ENCODE assay signal across 17 cellular contexts in the genomic region with DNA sequence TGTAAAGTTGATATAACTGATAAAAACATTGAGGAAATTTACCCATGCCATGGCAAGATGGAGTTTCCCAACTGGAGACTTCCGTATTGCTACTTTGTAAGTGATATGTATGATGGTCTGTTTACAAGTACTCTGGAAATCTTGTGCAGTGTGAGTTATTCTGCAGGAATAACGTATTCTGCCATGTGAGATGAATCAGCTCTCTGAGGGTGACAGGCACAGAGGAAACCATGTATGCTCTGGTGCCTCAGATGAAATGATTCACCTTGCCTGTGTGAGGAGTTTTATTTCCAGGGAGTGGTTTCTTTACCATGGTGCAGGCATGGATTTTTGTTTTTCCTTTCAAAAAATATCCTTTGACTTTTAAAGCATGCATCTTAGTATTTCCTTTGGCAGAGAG. TPM values are rescaled to one million over a fixed set of nuclear protein-coding genes. Genes with fewer than 3 reads are reported as not detected.
DNase-seq lines count a peak whose midpoint lies in the region; ATAC-seq and TF ChIP-seq lines count a peak whose summit lies in the region.
"Had no signal": no experiment of that assay in that cellular context is flagged by ENCODE, and none has a peak within 500 bp of the region (broad histone marks: within the 10 kb centered on the region; RNA-seq: fewer than 3 reads in every experiment).

No MANE protein-coding gene starts in this region.

- TF ChIP-seq CTCF in IMR-90 (conservative IDR thresholded peaks at IDR 0.05; ENCODE audit: low read depth, low read length), result no peak
- TF ChIP-seq CTCF in brain microvascular endothelial cell (IDR thresholded peaks at IDR 0.05; ENCODE audit: low read depth, low read length, missing control alignments), result no peak

- no peak overlapping the region for H3K9ac ChIP-seq in IMR-90 (ENCODE audit: low read depth, low read length)

- H3K79me1 ChIP-seq in IMR-90 (ENCODE audit: low read depth in 1 of 2, low read length in 2 of 2), result no peaks in the 10 kb centered on the region

- H3K27ac ChIP-seq in IMR-90 (ENCODE audit: insufficient read depth, low read length), result no peak overlapping the region
- no peak overlapping the region for H3K27ac ChIP-seq in brain microvascular endothelial cell

- peak; percentile 85 for ATAC-seq in IMR-90 (ENCODE audit: low read depth)

- 40% methylated on average over 1 of the region's 2 CpGs; no CpG with 5 or more reads in 1 of the 2 experiments for WGBS in IMR-90 (ENCODE audit: extremely low coverage in 2 of 2, insufficient read length in 1 of 2), 2 experiments

- H3K27ac Mint-ChIP-seq in activated CD4-positive, alpha-beta memory T cell treated with anti-CD3 and anti-CD28 coated beads, Interleukin-2, amount 10 ng/mL, durations not matched to agents 7 days and 5 days, result no peak overlapping the region
- H3K27ac Mint-ChIP-seq in T-helper 2 cell treated with Interferon-gamma antibody and Interleukin-4, amounts not matched to agents 5 μg/mL and 100 μg/mL, for 36 hours, result no peak overlapping the region
- H3K27ac Mint-ChIP-seq: activated naive CD8-positive, alpha-beta T cell treated with anti-CD3 and anti-CD28 coated beads, Interleukin-2, amount 10 ng/mL, durations not matched to agents 7 days and 5 days; activated T-cell treated with anti-CD3 and anti-CD28 coated beads, Interleukin-2, amount 50 U/mL, for 24 hours; nephron had no signal

- H3K4me1 Mint-ChIP-seq in activated CD4-positive, alpha-beta memory T cell treated with anti-CD3 and anti-CD28 coated beads, Interleukin-2, amount 10 ng/mL, durations not matched to agents 7 days and 5 days, result no peaks in the 10 kb centered on the region
- no peaks in the 10 kb centered on the region for H3K4me1 Mint-ChIP-seq in T-helper 2 cell treated with Interferon-gamma antibody and Interleukin-4, amounts not matched to agents 5 μg/mL and 100 μg/mL, for 36 hours (ENCODE audit: low read depth)
- H3K4me1 Mint-ChIP-seq: activated naive CD8-positive, alpha-beta T cell treated with anti-CD3 and anti-CD28 coated beads, Interleukin-2, amount 10 ng/mL, durations not matched to agents 7 days and 5 days; nephron had no signal

- no peak overlapping the region for H4K5ac ChIP-seq in IMR-90 (ENCODE audit: low read depth, low read length)

- H3K9me3 Mint-ChIP-seq in activated CD4-positive, alpha-beta memory T cell treated with anti-CD3 and anti-CD28 coated beads, Interleukin-2, amount 10 ng/mL, durations not matched to agents 7 days and 5 days, result no peaks in the 10 kb centered on the region
- no peaks in the 10 kb centered on the region for H3K9me3 Mint-ChIP-seq in T-helper 2 cell treated with Interferon-gamma antibody and Interleukin-4, amounts not matched to agents 5 μg/mL and 100 μg/mL, for 36 hours
- H3K9me3 Mint-ChIP-seq: activated naive CD8-positive, alpha-beta T cell treated with anti-CD3 and anti-CD28 coated beads, Interleukin-2, amount 10 ng/mL, durations not matched to agents 7 days and 5 days; activated T-cell treated with anti-CD3 and anti-CD28 coated beads, Interleukin-2, amount 50 U/mL, for 24 hours; nephron had no signal

- H3K4me3 Mint-ChIP-seq in activated CD4-positive, alpha-beta memory T cell treated with anti-CD3 and anti-CD28 coated beads, Interleukin-2, amount 10 ng/mL, durations not matched to agents 7 days and 5 days, result no peak overlapping the region
- H3K4me3 Mint-ChIP-seq in T-helper 2 cell treated with Interferon-gamma antibody and Interleukin-4, amounts not matched to agents 5 μg/mL and 100 μg/mL, for 36 hours, result no peak overlapping the region
- H3K4me3 Mint-ChIP-seq: activated naive CD8-positive, alpha-beta T cell treated with anti-CD3 and anti-CD28 coated beads, Interleukin-2, amount 10 ng/mL, durations not matched to agents 7 days and 5 days; activated T-cell treated with anti-CD3 and anti-CD28 coated beads, Interleukin-2, amount 50 U/mL, for 24 hours; nephron had no signal

- CTCF ChIA-PET in IMR-90 (lab: Yijun Ruan, JAX), result no interaction called here
- CTCF ChIA-PET in activated CD4-positive, alpha-beta memory T cell treated with anti-CD3 and anti-CD28 coated beads, Interleukin-2, amount 10 ng/mL, durations not matched to agents 7 days and 5 days (lab: Charles Lee), result no interaction called here

- H3K56ac ChIP-seq in IMR-90 (ENCODE audit: extremely low read depth, insufficient read depth, low read length), result no peak overlapping the region

- no peak overlapping the region; a peak in 1 of 4 replicates for H4K8ac ChIP-seq in IMR-90 (ENCODE audit: low read depth in 2 of 2, low read length in 2 of 2)

- no peak overlapping the region for H2AK5ac ChIP-seq in IMR-90 (ENCODE audit: low read depth, low read length)

- TF ChIP-seq POLR2A in IMR-90 (IDR thresholded peaks at IDR 0.05; ENCODE audit: low read depth, low read length), result no peak

- H3K27me3 Mint-ChIP-seq in activated CD4-positive, alpha-beta memory T cell treated with anti-CD3 and anti-CD28 coated beads, Interleukin-2, amount 10 ng/mL, durations not matched to agents 7 days and 5 days, result peaks cover 2% of the 10 kb centered on the region
- H3K27me3 Mint-ChIP-seq in T-helper 2 cell treated with Interferon-gamma antibody and Interleukin-4, amounts not matched to agents 5 μg/mL and 100 μg/mL, for 36 hours (ENCODE audit: low read depth), result peaks cover 2% of the 10 kb centered on the region

- in situ Hi-C loops in IMR-90 (cut with MboI; ENCODE audit: low sequenced_read_pairs), result loop anchor here (25.0 kb wide), 2 partner anchors 474 to 1124 kb away; no protein-coding TSS in a partner anchor
- in situ Hi-C loops in brain microvascular endothelial cell (cut with HindIII; ENCODE audit: low pct_ligation_motif_present, low sequenced_read_pairs), result no loop called here

- H2BK20ac ChIP-seq in IMR-90 (ENCODE audit: low read depth, low read length), result no peak overlapping the region

- no peak overlapping the region for H2BK5ac ChIP-seq in IMR-90 (ENCODE audit: low read depth, low read length, poor library complexity, severe bottlenecking)

- intact Hi-C loops in IMR-90 (cut with micrococcal nuclease), result loop anchor here (10.0 kb wide), 1 partner anchor 1116 kb away; no protein-coding TSS in a partner anchor

- H3K27me3 ChIP-seq in IMR-90 (ENCODE audit: control insufficient read depth, insufficient read depth, low read length) (no peaks in the 10 kb centered on the region), brain microvascular endothelial cell (replicated peaks) (no peaks in the 10 kb centered on the region)

- H3K4me3 ChIP-seq in IMR-90 (ENCODE audit: insufficient read depth, low read depth, low read length) (no peak overlapping the region), brain microvascular endothelial cell (ENCODE audit: low read depth, low read length) (no peak overlapping the region)
- H3K4me3 ChIP-seq: lung had no signal

- H3K9me3 ChIP-seq in IMR-90 (ENCODE audit: control insufficient read depth, insufficient read depth, low read length), result no peaks in the 10 kb centered on the region

- POLR2A ChIA-PET in IMR-90 (lab: Charles Lee; ENCODE audit: unreplicated experiment), result no interaction called here
- POLR2A ChIA-PET in activated CD4-positive, alpha-beta memory T cell treated with anti-CD3 and anti-CD28 coated beads, Interleukin-2, amount 10 ng/mL, durations not matched to agents 7 days and 5 days (lab: Charles Lee), result no interaction called here

- H3K36me3 ChIP-seq in IMR-90 (ENCODE audit: control insufficient read depth, insufficient read depth, low read length) (peaks cover 10% of the 10 kb centered on the region), brain microvascular endothelial cell (replicated peaks) (no peaks in the 10 kb centered on the region)

- no peak overlapping the region for H2AK9ac ChIP-seq in IMR-90 (replicated peaks; ENCODE audit: low read depth, low read length, poor library complexity)

- DNase-seq in A172 (ENCODE audit: low spot score), result peak; percentile 49
- peak; percentile 84 for DNase-seq in IMR-90
- DNase-seq in brain microvascular endothelial cell, result peak; percentile 43
- DNase-seq in iris pigment epithelial cell (ENCODE audit: low read depth), result peak; percentile 67
- DNase-seq in Ammon's horn (ENCODE audit: low spot score), result no peak
- DNase-seq in stimulated activated CD4-positive, alpha-beta T cell treated with anti-CD3 and anti-CD28 coated beads, Interleukin-2, amount 100 ng/mL, for 48 hours, result no peak
- DNase-seq in activated CD4-positive, alpha-beta memory T cell treated with anti-CD3 and anti-CD28 coated beads, Interleukin-2, amount 10 ng/mL, durations not matched to agents 7 days and 5 days, result no peak
- DNase-seq in T-helper 2 cell treated with Interferon-gamma antibody and Interleukin-4, amounts not matched to agents 5 μg/mL and 100 μg/mL, for 36 hours (ENCODE audit: low spot score), result no peak
- DNase-seq: 8988T; activated CD4-positive, alpha-beta T cell treated with anti-CD3 and anti-CD28 coated beads for 48 hours; activated naive CD8-positive, alpha-beta T cell treated with anti-CD3 and anti-CD28 coated beads, Interleukin-2, amount 10 ng/mL, durations not matched to agents 7 days and 5 days; activated T-cell treated with anti-CD3 and anti-CD28 coated beads, Interleukin-2, amount 50 U/mL, for 24 hours; erythroblast; GDM1; NCI-H82 had no signal

- no peak overlapping the region for H3K4me2 ChIP-seq in IMR-90 (ENCODE audit: low read depth, low read length)

- H4K91ac ChIP-seq in IMR-90 (ENCODE audit: insufficient read depth, low read depth, low read length), result no peak overlapping the region

- H3K9me1 ChIP-seq in IMR-90 (ENCODE audit: insufficient read depth, low read length), result no peaks in the 10 kb centered on the region

- H3K18ac ChIP-seq in IMR-90 (ENCODE audit: low read depth, low read length), result no peak overlapping the region

- H3K36me3 Mint-ChIP-seq in activated CD4-positive, alpha-beta memory T cell treated with anti-CD3 and anti-CD28 coated beads, Interleukin-2, amount 10 ng/mL, durations not matched to agents 7 days and 5 days (ENCODE audit: low read depth), result no peaks in the 10 kb centered on the region
- no peaks in the 10 kb centered on the region for H3K36me3 Mint-ChIP-seq in T-helper 2 cell treated with Interferon-gamma antibody and Interleukin-4, amounts not matched to agents 5 μg/mL and 100 μg/mL, for 36 hours (ENCODE audit: low read depth)
- H3K36me3 Mint-ChIP-seq: activated naive CD8-positive, alpha-beta T cell treated with anti-CD3 and anti-CD28 coated beads, Interleukin-2, amount 10 ng/mL, durations not matched to agents 7 days and 5 days had no signal

- no peak overlapping the region for H3K4ac ChIP-seq in IMR-90 (ENCODE audit: low read depth, low read length)

- TF ChIP-seq RAD21 in IMR-90 (IDR thresholded peaks at IDR 0.05; ENCODE audit: low read length), result no peak

- H2BK120ac ChIP-seq in IMR-90 (ENCODE audit: low read depth, low read length), result no peak overlapping the region

- no peaks in the 10 kb centered on the region for H4K20me1 ChIP-seq in IMR-90 (ENCODE audit: insufficient read depth, low read length)

- no peak overlapping the region for H2AFZ ChIP-seq in IMR-90 (replicated peaks; ENCODE audit: low read length, poor library complexity)

- H3K23ac ChIP-seq in IMR-90 (ENCODE audit: low read depth, low read length), result no peak overlapping the region

- no TSS peak for BruUV-seq in IMR-90 (replicated peaks; lab: Mats Ljungman, UMichigan)

- dilution Hi-C loops in IMR-90 (cut with HindIII; ENCODE audit: low sequenced_read_pairs, unreplicated experiment), result no loop called here

- no peaks in the 10 kb centered on the region for H3K4me1 ChIP-seq in IMR-90 (ENCODE audit: control insufficient read depth, insufficient read depth, low read length)

- H2BK15ac ChIP-seq in IMR-90 (ENCODE audit: low read depth, low read length), result no peak overlapping the region

- no peak overlapping the region for H3K14ac ChIP-seq in IMR-90 (replicated peaks; ENCODE audit: low read depth, low read length)

RNA-seq across cellular contexts. Expression of a gene that starts 35.9 kb away (rescaled TPM):
- total RNA-seq in A172 (2014; rRNA removed; shearing (Covaris generic)), result 22.8 and 30.2 TPM in 2 replicates
- total RNA-seq in IMR-90 (2012; rRNA removed), result 11.1 and 20.6 TPM in 2 replicates
- 6.9 and 8.1 TPM in 2 replicates for polyA plus RNA-seq in IMR-90 (2012; rRNA removed)
- 2.1 TPM in 2 replicates for polyA plus RNA-seq in IMR-90 (2012; cell fraction: cytosol; rRNA removed)
- polyA plus RNA-seq in IMR-90 (2012; cell fraction: nucleus; rRNA removed; ENCODE audit: low replicate concordance), result 2.0 and 13.9 TPM in 2 replicates
- total RNA-seq in activated CD4-positive, alpha-beta memory T cell treated with anti-CD3 and anti-CD28 coated beads, Interleukin-2, amount 10 ng/mL, durations not matched to agents 7 days and 5 days, result 10 to 100 TPM; 20.8 to 21.5 TPM

RNA-seq across cellular contexts. Expression of a gene that starts 55.5 kb away (rescaled TPM):
- 48.1 and 63.8 TPM in 2 replicates for total RNA-seq in A172 (2014; rRNA removed; shearing (Covaris generic))
- total RNA-seq in IMR-90 (2012; rRNA removed), result 16.7 and 25.3 TPM in 2 replicates
- polyA plus RNA-seq in IMR-90 (2012; rRNA removed), result 9.8 and 11.8 TPM in 2 replicates
- 1.2 and 2.5 TPM in 2 replicates for polyA plus RNA-seq in IMR-90 (2012; cell fraction: cytosol; rRNA removed)
- polyA plus RNA-seq in IMR-90 (2012; cell fraction: nucleus; rRNA removed; ENCODE audit: low replicate concordance), result 0.85 and 4.8 TPM in 2 replicates
- 10 to 100 TPM; 68.7 to 71.2 TPM for total RNA-seq in activated CD4-positive, alpha-beta memory T cell treated with anti-CD3 and anti-CD28 coated beads, Interleukin-2, amount 10 ng/mL, durations not matched to agents 7 days and 5 days

Comparison
In these comparisons a context has a peak if more than half of its experiments do, and no peak if none do; other contexts are left out.
1. DNase-seq: peak in A172 (single experiment), IMR-90 (single experiment), brain microvascular endothelial cell (single experiment) and iris pigment epithelial cell (single experiment); none in Ammon's horn (single experiment), stimulated activated CD4-positive, alpha-beta T cell treated with anti-CD3 and anti-CD28 coated beads, Interleukin-2, amount 100 ng/mL, for 48 hours (0 of 2), activated CD4-positive, alpha-beta memory T cell treated with anti-CD3 and anti-CD28 coated beads, Interleukin-2, amount 10 ng/mL, durations not matched to agents 7 days and 5 days (single experiment) and T-helper 2 cell treated with Interferon-gamma antibody and Interleukin-4, amounts not matched to agents 5 μg/mL and 100 μg/mL, for 36 hours (single experiment).